In genomic region chr1:234920136-234920842, GRCh38 we compare ENCODE assay signal across 17 cellular contexts.
A peak's percentile ranks its signal among the peaks of the same experiment; 100 is the strongest.
DNase-seq lines count a peak whose midpoint lies in the region; ATAC-seq and TF ChIP-seq lines count a peak whose summit lies in the region.
"Had no signal": no experiment of that assay in that cellular context is flagged by ENCODE, and none has a peak within 500 bp of the region (broad histone marks: within the 10 kb centered on the region; RNA-seq: fewer than 3 reads in every experiment).

No MANE protein-coding gene starts in this region.

- H3K9me3 ChIP-seq in heart right ventricle (peaks cover 0 to 5% (median 0%) of the 10 kb centered on the region in 11 donors), psoas muscle (no peaks in the 10 kb centered on the region), uterus (no peaks in the 10 kb centered on the region), endodermal cell (ENCODE audit: control insufficient read depth, low read length) (no peaks in the 10 kb centered on the region)
- H3K9me3 ChIP-seq: left lung had no signal

- H3K9me3 Mint-ChIP-seq in glutamatergic neuron (ENCODE audit: unreplicated experiment) (peaks cover 3% of the 10 kb centered on the region), endodermal cell (peaks cover 5% of the 10 kb centered on the region)
- H3K9me3 Mint-ChIP-seq: CD8-positive, alpha-beta memory T cell; central memory CD8-positive, alpha-beta T cell; naive thymus-derived CD8-positive, alpha-beta T cell had no signal

- H3K27ac Mint-ChIP-seq in glutamatergic neuron (ENCODE audit: unreplicated experiment) (peak overlapping the region; percentile 48), endodermal cell (no peak overlapping the region)
- H3K27ac Mint-ChIP-seq: activated CD4-positive, alpha-beta memory T cell treated with anti-CD3 and anti-CD28 coated beads for 36 hours had no signal

- H3K4me3 ChIP-seq in heart right ventricle, result no peak overlapping the region
- no peak overlapping the region for H3K4me3 ChIP-seq in psoas muscle
- H3K4me3 ChIP-seq in uterus, result no peak overlapping the region
- no peak overlapping the region for H3K4me3 ChIP-seq in endodermal cell (ENCODE audit: low read length)
- H3K4me3 ChIP-seq: left lung had no signal

- TF ChIP-seq CTCF in heart right ventricle (IDR thresholded peaks at IDR 0.05) (no peak), glutamatergic neuron (IDR thresholded peaks at IDR 0.05; ENCODE audit: partially characterized antibody, unreplicated experiment) (no peak), psoas muscle (IDR thresholded peaks at IDR 0.05) (no peak), uterus (IDR thresholded peaks at IDR 0.05) (no peak), endodermal cell (conservative IDR thresholded peaks at IDR 0.05) (no peak)

- peaks cover 5% of the 10 kb centered on the region for H3K27me3 Mint-ChIP-seq in glutamatergic neuron (ENCODE audit: unreplicated experiment)
- peaks cover 3% of the 10 kb centered on the region for H3K27me3 Mint-ChIP-seq in endodermal cell (ENCODE audit: insufficient read depth)
- H3K27me3 Mint-ChIP-seq: activated CD4-positive, alpha-beta memory T cell treated with anti-CD3 and anti-CD28 coated beads for 36 hours; CD8-positive, alpha-beta memory T cell; central memory CD8-positive, alpha-beta T cell; naive thymus-derived CD8-positive, alpha-beta T cell had no signal

- H3K4me1 Mint-ChIP-seq in glutamatergic neuron (ENCODE audit: low read depth, unreplicated experiment) (peaks cover 20% of the 10 kb centered on the region), endodermal cell (peaks cover 10% of the 10 kb centered on the region)

- DNase-seq in heart right ventricle, result no peak
- DNase-seq in left cardiac atrium, result no peak
- DNase-seq in glutamatergic neuron, result no peak
- DNase-seq in psoas muscle, result no peak
- DNase-seq in uterus, result no peak
- DNase-seq in D341Med (ENCODE audit: low spot score), result no peak
- DNase-seq in endodermal cell, result no peak
- no peak for DNase-seq in NCI-H510A treated with DMSO at 0.1 percent for 48 hours (lab: John Stamatoyannopoulos, UW)
- DNase-seq: ACHN; activated CD4-positive, alpha-beta memory T cell treated with anti-CD3 and anti-CD28 coated beads for 36 hours; CD8-positive, alpha-beta memory T cell; left lung; naive thymus-derived CD8-positive, alpha-beta T cell; NCI-H2029 treated with DMSO at 0.1 percent for 48 hours; NCI-H524 treated with DMSO at 0.1 percent for 48 hours; stimulated activated CD4-positive, alpha-beta T cell treated with anti-CD3 and anti-CD28 coated beads, Interleukin-2, amount 100 ng/mL, for 48 hours had no signal

- H3K36me3 ChIP-seq in heart right ventricle (no peaks in the 10 kb centered on the region), psoas muscle (ENCODE audit: insufficient read depth in 1 of 2, low read depth in 1 of 2) (no peaks in the 10 kb centered on the region), uterus (no peaks in the 10 kb centered on the region), endodermal cell (ENCODE audit: control insufficient read depth, insufficient read depth, low read length) (no peaks in the 10 kb centered on the region)
- H3K36me3 ChIP-seq: left lung had no signal

- H3K36me3 Mint-ChIP-seq in glutamatergic neuron (ENCODE audit: unreplicated experiment) (no peaks in the 10 kb centered on the region), endodermal cell (ENCODE audit: low read depth) (peaks cover 2% of the 10 kb centered on the region)
- H3K36me3 Mint-ChIP-seq: activated CD4-positive, alpha-beta memory T cell treated with anti-CD3 and anti-CD28 coated beads for 36 hours; CD8-positive, alpha-beta memory T cell; naive thymus-derived CD8-positive, alpha-beta T cell had no signal

- no peak overlapping the region for H3K9ac ChIP-seq in endodermal cell (ENCODE audit: extremely low read depth, low read length, poor library complexity, severe bottlenecking)

- no peaks in the 10 kb centered on the region for H3K27me3 ChIP-seq in heart right ventricle
- H3K27me3 ChIP-seq in psoas muscle (ENCODE audit: insufficient read depth in 3 of 3, low read length in 2 of 3), result no peaks in the 10 kb centered on the region
- no peaks in the 10 kb centered on the region for H3K27me3 ChIP-seq in uterus
- H3K27me3 ChIP-seq in endodermal cell (ENCODE audit: control insufficient read depth, insufficient read depth, low read length, poor library complexity, severe bottlenecking), result no peaks in the 10 kb centered on the region
- H3K27me3 ChIP-seq: left lung had no signal

- intact Hi-C loops in heart right ventricle (cut with DNase I), result loop anchor here in 3 of 10 donors (5.0 to 10.0 kb wide), 6 partner anchors 42 to 385 kb away; no protein-coding TSS in a partner anchor
- intact Hi-C loops in left cardiac atrium (cut with DNase I), result no loop called here
- intact Hi-C loops in psoas muscle (cut with DNase I), result no loop called here
- intact Hi-C loops in uterus (cut with DNase I; ENCODE audit: low total_unique reads), result no loop called here

- H3K4me3 Mint-ChIP-seq in glutamatergic neuron (ENCODE audit: unreplicated experiment) (no peak overlapping the region), endodermal cell (no peak overlapping the region)
- H3K4me3 Mint-ChIP-seq: activated CD4-positive, alpha-beta memory T cell treated with anti-CD3 and anti-CD28 coated beads for 36 hours; CD8-positive, alpha-beta memory T cell; central memory CD8-positive, alpha-beta T cell; naive thymus-derived CD8-positive, alpha-beta T cell had no signal

- ATAC-seq in heart right ventricle (no peak), left cardiac atrium (no peak), psoas muscle (no peak)
- ATAC-seq: left lung; naive thymus-derived CD8-positive, alpha-beta T cell had no signal

- TF ChIP-seq POLR2A in uterus (IDR thresholded peaks at IDR 0.05), result no peak

- H3K4me1 ChIP-seq in heart right ventricle (peaks cover 24 to 86% (median 75%) of the 10 kb centered on the region in 9 donors), psoas muscle (peaks cover 57% of the 10 kb centered on the region), uterus (peaks cover 8 to 16% of the 10 kb centered on the region in 2 donors), endodermal cell (ENCODE audit: control insufficient read depth, insufficient read depth, low read length) (peaks cover 2% of the 10 kb centered on the region)

- H3K27ac ChIP-seq in heart right ventricle (peak overlapping the region; percentile 52 to 97 (median 88)), psoas muscle (peak overlapping the region; percentile 82), uterus (peak overlapping the region; percentile 81 to 83), endodermal cell (ENCODE audit: low read depth, low read length) (no peak overlapping the region)

- 90 to 92% methylated on average over 8 of the region's 8 CpGs for WGBS in heart right ventricle, 2 donors
- WGBS in psoas muscle, 3 donors, result 91 to 92% (median 91%) methylated on average over 8 of the region's 8 CpGs
- WGBS in endodermal cell (ENCODE audit: insufficient coverage in 1 of 2, insufficient read length in 1 of 2), 2 experiments, result 77 to 82% methylated on average over 3 to 8 of the region's 8 CpGs
